Comparison of ENCODE assay signal across 19 cellular contexts in genomic region chrX:16646366-16647168, GRCh38. TPM values are rescaled to one million over a fixed set of nuclear protein-coding genes. Genes with fewer than 3 reads are reported as not detected.
DNase-seq lines count a peak whose midpoint lies in the region; ATAC-seq, FAIRE-seq and TF ChIP-seq lines count a peak whose summit lies in the region.
"Had no signal": no experiment of that assay in that cellular context is flagged by ENCODE, and none has a peak within 500 bp of the region (broad histone marks: within the 10 kb centered on the region; RNA-seq: fewer than 3 reads in every experiment).

No MANE protein-coding gene starts in this region.

- ATAC-seq in Right ventricle myocardium inferior = no peak
- ATAC-seq: A549 had no signal

- H3K4ac ChIP-seq in H1 (replicated peaks; ENCODE audit: insufficient read length, low read depth, low read length) = no peak overlapping the region

- no peak overlapping the region for H3K4me3 ChIP-seq in H1 (ENCODE audit: extremely low read depth in 1 of 4, insufficient read depth in 2 of 4, low read depth in 3 of 4, low read length in 4 of 4)
- H3K4me3 ChIP-seq: A549, PC-9, SJSA1 had no signal

- FAIRE-seq in H1 (lab: Jason Lieb, UNC) = no peak
- no peak for FAIRE-seq in D721Med (lab: Jason Lieb, UNC)
- FAIRE-seq: A549, GM12892 had no signal

- DNase-seq in COLO668 (lab: John Stamatoyannopoulos, UW; ENCODE audit: unreplicated experiment) (peak; percentile 6), NCI-H1417 (lab: John Stamatoyannopoulos, UW) (peak in 2 of 3 experiments; percentile 79 to 96), NCI-H69 (lab: John Stamatoyannopoulos, UW) (peak; percentile 89), H1 (ENCODE audit: low read depth in 1 of 2, low spot score in 2 of 2) (no peak), Right ventricle myocardium inferior (ENCODE audit: missing footprints) (no peak), NCI-H226 (no peak), NCI-H1694 (lab: John Stamatoyannopoulos, UW) (no peak), D721Med (ENCODE audit: insufficient read length, low spot score) (no peak)
- DNase-seq: C1 segment of cervical spinal cord, DMS153, GOT3, Karpas-422, NCI-H2171 treated with DMSO at 0.1 percent for 48 hours, NCI-H510A treated with DMSO at 0.1 percent for 48 hours, PC-9, SW 1271 had no signal

- peaks cover 3 to 6% of the 10 kb centered on the region in 2 experiments; a peak in 1 of 4 replicates for H3K9me3 ChIP-seq in H1 (ENCODE audit: insufficient read depth in 2 of 2, low read depth in 1 of 2, low read length in 1 of 2)
- H3K9me3 ChIP-seq: A549, SJSA1 had no signal

- H3K4me2 ChIP-seq in H1 (ENCODE audit: insufficient read depth in 1 of 2, low read depth in 2 of 2, low read length in 2 of 2) = no peak overlapping the region
- H3K4me2 ChIP-seq: A549, PC-9 had no signal

- H3K79me2 ChIP-seq in H1 (ENCODE audit: control insufficient read depth in 1 of 2, insufficient read depth in 2 of 2, low read length in 2 of 2) = no peaks in the 10 kb centered on the region

- no peak for TF ChIP-seq RAD21 in H1 (IDR thresholded peaks at IDR 0.05 in 1 of 2, conservative IDR thresholded peaks at IDR 0.05 in 1 of 2; ENCODE audit: low read depth in 2 of 2, low read length in 2 of 2)

- 0 out of 7 replicates have a peak, but pooled peaks cover 0 to 3% (median 0%) of the 10 kb centered on the region in 4 experiments for H3K4me1 ChIP-seq in H1 (replicated peaks in 1 of 4; ENCODE audit: control insufficient read depth in 3 of 4, insufficient read depth in 4 of 4, low read length in 3 of 4)
- H3K4me1 ChIP-seq: A549, SJSA1 had no signal

- WGBS in H1 (ENCODE audit: extremely low coverage in 1 of 2, insufficient coverage in 1 of 2, insufficient read length in 1 of 2, insufficient replicate concordance in 2 of 2, low coverage in 1 of 2, low lambda C conversion rate in 2 of 2, missing lambda C conversion rate in 1 of 2), 2 experiments = 92% methylated on average over 3 of the region's 4 CpGs; no CpG with 5 or more reads in 1 of the 2 experiments

- no peak overlapping the region for H2BK12ac ChIP-seq in H1 (ENCODE audit: low read depth, low read length)

- H4K20me1 ChIP-seq in H1 (replicated peaks in 1 of 2; ENCODE audit: control insufficient read depth in 1 of 2, insufficient read depth in 2 of 2, low read length in 2 of 2) = no peaks in the 10 kb centered on the region

- H2BK120ac ChIP-seq in H1 (replicated peaks; ENCODE audit: low read depth, low read length) = no peak overlapping the region

- H3K56ac ChIP-seq in H1 (replicated peaks; ENCODE audit: insufficient read length, low read depth, low read length) = no peak overlapping the region

- H3K9ac ChIP-seq in H1 (replicated peaks in 1 of 4; ENCODE audit: extremely low read depth in 1 of 4, low read depth in 3 of 4, low read length in 3 of 4) = no peak overlapping the region

- no peaks in the 10 kb centered on the region for H3K23me2 ChIP-seq in H1 (ENCODE audit: low read depth, low read length)

- H3K79me1 ChIP-seq in H1 (ENCODE audit: low read depth, low read length) = no peaks in the 10 kb centered on the region

- no peak overlapping the region for H3K14ac ChIP-seq in H1 (ENCODE audit: insufficient read length)

- H2AFZ ChIP-seq in H1 (ENCODE audit: low read length) = no peak overlapping the region
- H2AFZ ChIP-seq: PC-9 had no signal

- no peak overlapping the region for H2BK5ac ChIP-seq in H1 (ENCODE audit: low read depth, low read length)

- TF ChIP-seq POLR2A in H1 (IDR thresholded peaks at IDR 0.05; ENCODE audit: control extremely low read depth in 1 of 2, low read depth in 2 of 2, low read length in 2 of 2) = no peak

- TF ChIP-seq CTCF in H1 (IDR thresholded peaks at IDR 0.05; ENCODE audit: control extremely low read depth in 1 of 3, insufficient read depth in 1 of 3, low read depth in 1 of 3, low read length in 3 of 3) (no peak), D721Med (IDR thresholded peaks at IDR 0.05; ENCODE audit: insufficient read depth, missing control alignments) (no peak)

- no peak overlapping the region for H4K91ac ChIP-seq in H1 (replicated peaks; ENCODE audit: insufficient read length, low read length)

- no peak for TF ChIP-seq EP300 in H1 (IDR thresholded peaks at IDR 0.05; ENCODE audit: borderline replicate concordance in 1 of 2, low read depth in 2 of 2, low read length in 2 of 2)

- no peak overlapping the region for H3K27ac ChIP-seq in H1 (ENCODE audit: low read depth, low read length)
- H3K27ac ChIP-seq: A549, PC-9, SJSA1 had no signal

- POLR2A ChIA-PET in H1 (lab: Charles Lee; ENCODE audit: partially characterized antibody) = no interaction called here

- no peak overlapping the region for H4K8ac ChIP-seq in H1 (ENCODE audit: extremely low read depth, insufficient read depth, low read length)

- no peaks in the 10 kb centered on the region for H3K27me3 ChIP-seq in H1 (replicated peaks in 1 of 4; ENCODE audit: control insufficient read depth in 3 of 4, extremely low read depth in 1 of 4, insufficient read depth in 3 of 4, low read length in 3 of 4)
- H3K27me3 ChIP-seq: SJSA1 had no signal

- peak overlapping the region; percentile 24 for H4K5ac ChIP-seq in H1 (ENCODE audit: insufficient read length, low read depth, low read length)

- no peak overlapping the region for H2BK20ac ChIP-seq in H1 (ENCODE audit: low read length)

- H3K18ac ChIP-seq in H1 (ENCODE audit: extremely low read depth, low read length) = no peak overlapping the region

- H3K23ac ChIP-seq in H1 (ENCODE audit: insufficient read length) = no peak overlapping the region

- H2AK5ac ChIP-seq in H1 (ENCODE audit: low read depth, low read length) = no peak overlapping the region

- no peak overlapping the region for H2BK15ac ChIP-seq in H1 (ENCODE audit: low read length)

- intact Hi-C loops in Right ventricle myocardium inferior (cut with DNase I) = no loop called here

- peaks cover 0 to 11% (median 5%) of the 10 kb centered on the region in 4 experiments; a peak in 3 of 8 replicates for H3K36me3 ChIP-seq in H1 (ENCODE audit: control insufficient read depth in 2 of 4, insufficient read depth in 4 of 4, low read length in 3 of 4)
- H3K36me3 ChIP-seq: SJSA1 had no signal

- CTCF ChIA-PET in H1 (lab: Charles Lee; ENCODE audit: partially characterized antibody) = no interaction called here

TF ChIP-seq in H1, 55 proteins besides CTCF, POLR2A, EP300 and RAD21:
- TF ChIP-seq POU5F1 (IDR thresholded peaks at IDR 0.05; ENCODE audit: low read depth, low read length) = no peak
- no peak for TF ChIP-seq SUZ12 (IDR thresholded peaks at IDR 0.05; ENCODE audit: low read length)
- no peak for TF ChIP-seq SP4 (IDR thresholded peaks at IDR 0.05; ENCODE audit: low read length)
- TF ChIP-seq ASH2L (IDR thresholded peaks at IDR 0.05; ENCODE audit: low read length) = no peak
- TF ChIP-seq TCF12 (IDR thresholded peaks at IDR 0.05; ENCODE audit: low read depth, low read length) = no peak
- TF ChIP-seq SIN3A (conservative IDR thresholded peaks at IDR 0.05 in 1 of 2, IDR thresholded peaks at IDR 0.05 in 1 of 2; ENCODE audit: low read depth in 1 of 2, low read length in 2 of 2) = no peak
- TF ChIP-seq SAP30 (IDR thresholded peaks at IDR 0.05; ENCODE audit: insufficient read depth, insufficient replicate concordance, low read length) = no peak
- TF ChIP-seq EGR1 (IDR thresholded peaks at IDR 0.05; ENCODE audit: borderline replicate concordance, low read depth, low read length) = no peak
- no peak for TF ChIP-seq NRF1 (IDR thresholded peaks at IDR 0.05; ENCODE audit: low read depth, low read length)
- no peak for TF ChIP-seq KDM1A (IDR thresholded peaks at IDR 0.05; ENCODE audit: borderline replicate concordance, low read length)
- no peak for TF ChIP-seq GTF2F1 (IDR thresholded peaks at IDR 0.05; ENCODE audit: borderline replicate concordance, low read depth, low read length)
- no peak for TF ChIP-seq HDAC2 (IDR thresholded peaks at IDR 0.05; ENCODE audit: borderline replicate concordance in 1 of 2, low read depth in 2 of 2, low read length in 2 of 2)
- TF ChIP-seq RFX5 (IDR thresholded peaks at IDR 0.05; ENCODE audit: borderline replicate concordance, low read depth, low read length) = no peak
- TF ChIP-seq CHD1 (IDR thresholded peaks at IDR 0.05; ENCODE audit: low read depth, low read length) = no peak
- TF ChIP-seq EZH2 (IDR thresholded peaks at IDR 0.05; ENCODE audit: low read depth, low read length, severe bottlenecking) = no peak
- no peak for TF ChIP-seq YY1 (IDR thresholded peaks at IDR 0.05; ENCODE audit: low read depth, low read length)
- TF ChIP-seq FOSL1 (IDR thresholded peaks at IDR 0.05; ENCODE audit: insufficient read depth, low read depth, low read length) = no peak
- TF ChIP-seq NANOG (IDR thresholded peaks at IDR 0.05; ENCODE audit: insufficient read depth, low read depth, low read length, poor library complexity, severe bottlenecking) = no peak
- no peak for TF ChIP-seq KDM5A (IDR thresholded peaks at IDR 0.05; ENCODE audit: low read length)
- TF ChIP-seq SIRT6 (IDR thresholded peaks at IDR 0.05; ENCODE audit: low read length) = no peak
TF ChIP-seq in H1: peak in this region for 0.

RNA-seq across cellular contexts. Expression of gene S100G, which starts 3.4 kb away (rescaled TPM):
- total RNA-seq in H1 (2021; fragmentation: NEBNext Ultra II Directional; extraction: Animal tissue kit (Norgen Biotek cat#: 25700)) = not detected in 2 replicates
- not detected in 2 replicates for polyA plus RNA-seq in H1 (2011; rRNA removed)
- polyA plus RNA-seq in H1 (2011; cell fraction: cytosol; rRNA removed) = not detected
- not detected for polyA plus RNA-seq in H1 (2011; cell fraction: nucleus; rRNA removed)
- polyA plus RNA-seq in H1 (2012, experiment 1 of 2) = not detected in 4 replicates
- polyA plus RNA-seq in H1 (2012, experiment 2 of 2) = not detected
- polyA plus RNA-seq in H1 (2013, experiment 1 of 2) = not detected
- polyA plus RNA-seq in H1 (2013, experiment 2 of 2) = not detected
- not detected in 2 replicates for polyA minus RNA-seq in H1 (2011; rRNA and poly(A)+ RNA removed)
- polyA minus RNA-seq in H1 (2011; cell fraction: cytosol; rRNA and poly(A)+ RNA removed) = not detected
- not detected for polyA minus RNA-seq in H1 (2011; cell fraction: nucleus; rRNA and poly(A)+ RNA removed)
- not detected for total RNA-seq in Right ventricle myocardium inferior
- total RNA-seq: PC-9, SJSA1 had no signal
- polyA plus RNA-seq: A549 had no signal

Comparison
In these comparisons a context has a peak if more than half of its experiments do, and no peak if none do; other contexts are left out.
1. DNase-seq: peak in COLO668 (single experiment), NCI-H1417 (2 of 3) and NCI-H69 (single experiment); none in H1 (0 of 2), Right ventricle myocardium inferior (single experiment), NCI-H226 (single experiment), NCI-H1694 (single experiment) and D721Med (single experiment).